8 cellular contexts compared by ENCODE assay signal in genomic region chr17:77089949-77090348, GRCh38. TPM values are rescaled to one million over a fixed set of nuclear protein-coding genes. Genes with fewer than 3 reads are reported as not detected.
DNase-seq lines count a peak whose midpoint lies in the region; ATAC-seq and TF ChIP-seq lines count a peak whose summit lies in the region.
"Not testable (repeated sequence)": the region's sequence is repeated elsewhere in the genome, so short reads cannot be mapped to it uniquely, and the experiment has no call there.

No MANE protein-coding gene starts in this region.

- H3K9ac ChIP-seq in endodermal cell (ENCODE audit: extremely low read depth, low read length, poor library complexity, severe bottlenecking) = not testable (repeated sequence)
- H3K9ac ChIP-seq in skeletal muscle tissue (ENCODE audit: low read depth in 1 of 3, low read length in 3 of 3) = peak overlapping the region in 1 of 3 donors; percentile 40

- H3K27me3 ChIP-seq in ACC112 (ENCODE audit: insufficient read depth, low read length); endodermal cell (ENCODE audit: control insufficient read depth, insufficient read depth, low read length, poor library complexity, severe bottlenecking); skeletal muscle tissue (ENCODE audit: control insufficient read depth in 3 of 3, insufficient read depth in 3 of 3, low read length in 3 of 3): not testable (repeated sequence)

- H3K4me3 ChIP-seq in ACC112 (ENCODE audit: low read depth, low read length) (peak overlapping the region; percentile 78; the same call in 1 of the 2 replicates), GM12865 (ENCODE audit: low read depth, low read length) (peak overlapping the region; percentile 84), NB4 (ENCODE audit: low read depth, low read length) (peak overlapping the region; percentile 97), endodermal cell (ENCODE audit: low read length) (peak overlapping the region; percentile 89), skeletal muscle tissue (ENCODE audit: low read length in 3 of 3) (peak overlapping the region; percentile 13 to 88 (median 48))

- not testable (repeated sequence) for H3K27me3 Mint-ChIP-seq in activated B cell treated with CpG ODN at 0.5 μM for 24 hours; activated naive CD8-positive, alpha-beta T cell; endodermal cell (ENCODE audit: insufficient read depth)
- peaks cover 10% of the 10 kb centered on the region for H3K27me3 Mint-ChIP-seq in mesothelial cell of epicardium (ENCODE audit: low read depth)

- H3K36me3 Mint-ChIP-seq in activated B cell treated with CpG ODN at 0.5 μM for 24 hours (ENCODE audit: low read depth) (peaks cover 57% of the 10 kb centered on the region), endodermal cell (ENCODE audit: low read depth) (peaks cover 46% of the 10 kb centered on the region), mesothelial cell of epicardium (peaks cover 14% of the 10 kb centered on the region)
- H3K36me3 Mint-ChIP-seq in activated naive CD8-positive, alpha-beta T cell = peaks cover 11% of the 10 kb centered on the region

- not testable (repeated sequence) for TF ChIP-seq CTCF in GM12865 (IDR thresholded peaks at IDR 0.05; ENCODE audit: insufficient read depth, low read depth, low read length, missing control alignments); NB4 (IDR thresholded peaks at IDR 0.05; ENCODE audit: low read depth, low read length); activated B cell treated with CpG ODN at 0.5 μM for 24 hours (IDR thresholded peaks at IDR 0.05); endodermal cell (conservative IDR thresholded peaks at IDR 0.05); mesothelial cell of epicardium (IDR thresholded peaks at IDR 0.05; ENCODE audit: unreplicated experiment)

- TF ChIP-seq POLR2A in NB4 (IDR thresholded peaks at IDR 0.05; ENCODE audit: extremely low read depth, insufficient read length) = not testable (repeated sequence)

- H3K27ac Mint-ChIP-seq in activated B cell treated with CpG ODN at 0.5 μM for 24 hours (peak overlapping the region; percentile 95), mesothelial cell of epicardium (peak overlapping the region; percentile 97)
- peak overlapping the region; percentile 99 for H3K27ac Mint-ChIP-seq in activated naive CD8-positive, alpha-beta T cell
- H3K27ac Mint-ChIP-seq in endodermal cell = not testable (repeated sequence)

- DNase-seq in GM12865 (ENCODE audit: low read depth); NB4 (ENCODE audit: low read depth); activated B cell treated with CpG ODN at 0.5 μM for 24 hours; endodermal cell; mesothelial cell of epicardium (ENCODE audit: low spot score in 2 of 2, unreplicated experiment in 2 of 2): not testable (repeated sequence)

- not testable (repeated sequence) for H3K9me3 ChIP-seq in endodermal cell (ENCODE audit: control insufficient read depth, low read length); skeletal muscle tissue (ENCODE audit: control insufficient read depth in 3 of 3, low read length in 3 of 3)

- intact Hi-C loops in activated B cell treated with CpG ODN at 0.5 μM for 24 hours (cut with micrococcal nuclease) = loop anchor here (2.0 to 5.0 kb wide), 2 partner anchors 407 to 1751 kb away; partner anchors contain the start of gene USP36

- WGBS in endodermal cell (ENCODE audit: insufficient coverage in 1 of 2, insufficient read length in 1 of 2), 2 experiments = 93 to 96% methylated on average over 10 of the region's 10 CpGs

- H3K4me3 Mint-ChIP-seq in activated B cell treated with CpG ODN at 0.5 μM for 24 hours (peak overlapping the region; percentile 95), endodermal cell (peak overlapping the region; percentile 86), mesothelial cell of epicardium (peak overlapping the region; percentile 93)
- H3K4me3 Mint-ChIP-seq in activated naive CD8-positive, alpha-beta T cell = peak overlapping the region; percentile 96

- H3K4me1 Mint-ChIP-seq in activated B cell treated with CpG ODN at 0.5 μM for 24 hours = peaks cover 52% of the 10 kb centered on the region
- H3K4me1 Mint-ChIP-seq in activated naive CD8-positive, alpha-beta T cell (ENCODE audit: low read depth) = peaks cover 55% of the 10 kb centered on the region
- H3K4me1 Mint-ChIP-seq in endodermal cell = not testable (repeated sequence)
- peaks cover 16% of the 10 kb centered on the region for H3K4me1 Mint-ChIP-seq in mesothelial cell of epicardium

- POLR2A ChIA-PET in activated B cell treated with CpG ODN at 0.5 μM for 24 hours (lab: Charles Lee) = interaction anchor here (0.7 to 3.6 kb wide), 11 partner anchors 8 to 1063 kb away, joined by 3 to 59 read pairs (median 3); partner anchors contain the start of genes SEC14L1 and TNRC6C

- not testable (repeated sequence) for H2AFZ ChIP-seq in ACC112 (ENCODE audit: low read length, unreplicated experiment)

- ATAC-seq in activated B cell treated with CpG ODN at 0.5 μM for 24 hours (ENCODE audit: low read depth) = not testable (repeated sequence)

- H3K36me3 ChIP-seq in ACC112 (ENCODE audit: insufficient read depth, low read length) (peaks cover 15% of the 10 kb centered on the region), endodermal cell (ENCODE audit: control insufficient read depth, insufficient read depth, low read length) (peaks cover 18% of the 10 kb centered on the region), skeletal muscle tissue (ENCODE audit: control insufficient read depth in 3 of 3, insufficient read depth in 3 of 3, low read length in 3 of 3) (peaks cover 24 to 39% (median 38%) of the 10 kb centered on the region in 3 donors)

- H3K79me2 ChIP-seq in ACC112 (ENCODE audit: control insufficient read depth, insufficient read depth, low read length, unreplicated experiment) = peaks cover 26% of the 10 kb centered on the region

- CTCF ChIA-PET in activated B cell treated with CpG ODN at 0.5 μM for 24 hours (lab: Charles Lee) = interaction anchor here (0.6 kb wide), 1 partner anchor 236 kb away, joined by 4 read pairs; no protein-coding TSS in a partner anchor

- not testable (repeated sequence) for H3K4me1 ChIP-seq in ACC112 (ENCODE audit: control insufficient read depth, insufficient read depth, low read length, unreplicated experiment); endodermal cell (ENCODE audit: control insufficient read depth, insufficient read depth, low read length)
- H3K4me1 ChIP-seq in skeletal muscle tissue (ENCODE audit: control insufficient read depth in 3 of 3, insufficient read depth in 3 of 3, low read length in 3 of 3) = peaks cover 31 to 48% (median 47%) of the 10 kb centered on the region in 3 donors

- H3K9me3 Mint-ChIP-seq in activated B cell treated with CpG ODN at 0.5 μM for 24 hours; activated naive CD8-positive, alpha-beta T cell (ENCODE audit: low read depth); endodermal cell; mesothelial cell of epicardium: not testable (repeated sequence)

- not testable (repeated sequence) for H3K27ac ChIP-seq in ACC112 (ENCODE audit: low read depth, low read length); endodermal cell (ENCODE audit: low read depth, low read length); skeletal muscle tissue (ENCODE audit: low read depth, low read length)

RNA-seq across cellular contexts. Expression of gene SEC14L1, which starts 50.8 kb away (rescaled TPM):
- 60.7 and 79.6 TPM in 2 replicates for total RNA-seq in activated B cell treated with CpG ODN at 0.5 μM for 24 hours
- total RNA-seq in endodermal cell = 10 to 100 TPM; 77.0 to 87.4 TPM
- 104 TPM for polyA plus RNA-seq in endodermal cell (2013, experiment 1 of 2)
- polyA plus RNA-seq in endodermal cell (2013, experiment 2 of 2) = 90.5 TPM
- 42.6 to 47.6 TPM (median 47.0 TPM) in 3 replicates for total RNA-seq in mesothelial cell of epicardium
- total RNA-seq in skeletal muscle tissue = 83.5 TPM
